Comparison of ENCODE assay signal across 1 cellular context in the genomic region with DNA sequence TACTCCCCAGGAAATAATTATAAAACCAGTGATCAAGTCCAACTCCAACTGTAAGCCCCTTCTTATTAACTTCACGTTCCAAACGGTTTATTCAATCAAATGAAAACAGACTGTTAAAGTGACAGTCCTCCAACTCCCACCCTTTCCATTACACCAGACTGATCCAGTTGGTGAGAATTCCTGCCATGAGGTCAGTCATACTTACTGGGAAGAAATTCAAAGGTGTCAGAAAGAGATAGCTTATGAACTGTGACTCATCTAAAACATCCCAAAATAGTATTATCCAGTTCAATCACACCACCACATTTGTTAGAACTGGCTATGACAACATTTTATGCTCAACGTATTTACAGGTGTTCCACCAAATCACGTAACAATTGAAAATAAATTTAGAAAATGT.
TF ChIP-seq lines count a peak whose summit lies in the region.

No MANE protein-coding gene starts in this region.

TF ChIP-seq in SK-N-SH, 30 proteins besides CTCF, POLR2A, EP300 and RAD21 (continued from another document):
- no peak for TF ChIP-seq IRF3 (IDR thresholded peaks at IDR 0.05; ENCODE audit: low read depth, low read length)
TF ChIP-seq in SK-N-SH: peak in this region for 0.
